ENCODE assay signal across 21 cellular contexts in the genomic region with DNA sequence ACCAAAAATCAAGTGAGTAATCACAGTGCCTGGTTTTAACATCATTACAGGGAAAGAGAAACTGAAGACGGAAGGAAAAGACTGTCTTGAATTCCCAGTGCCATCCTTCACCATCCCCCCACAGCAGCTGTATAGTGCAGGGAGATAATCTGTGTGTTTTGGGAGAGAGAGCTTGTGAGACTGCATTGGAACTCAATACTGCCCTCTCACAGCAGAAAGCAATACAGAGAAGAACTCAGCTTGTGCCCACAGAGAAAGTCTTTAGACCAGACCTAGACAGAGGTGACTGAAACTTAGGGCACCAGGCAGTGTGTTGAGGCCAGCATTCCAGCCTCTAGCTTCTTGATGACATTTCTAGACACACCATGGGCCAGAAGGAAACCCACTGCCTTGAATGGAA.
"Had no signal": no experiment of that assay in that cellular context is flagged by ENCODE, and none has a peak within 500 bp of the region (broad histone marks: within the 10 kb centered on the region; RNA-seq: fewer than 3 reads in every experiment).

No MANE protein-coding gene starts in this region.

- H3K79me2 ChIP-seq: hepatocyte had no signal

- H3K36me3 ChIP-seq: colonic mucosa, ovary, right atrium auricular region, sigmoid colon, transverse colon had no signal

- H3K27me3 Mint-ChIP-seq: stimulated activated naive B cell treated with anti-CD40 and anti-IgM and Interleukin-4, amounts not matched to agents 10 μg/mL and 1 μg/mL and 100 μg/mL, for 72 hours; stimulated activated naive CD8-positive, alpha-beta T cell treated with anti-CD3 and anti-CD28 coated beads, Interleukin-15, amount 100 ng/mL, for 72 hours had no signal

- H3K27ac ChIP-seq: colonic mucosa, hepatocyte, ovary, right atrium auricular region, sigmoid colon, skin epidermis, testis, transverse colon had no signal

- H3K27me3 ChIP-seq: colonic mucosa, hepatocyte, ovary, right atrium auricular region, sigmoid colon, testis, transverse colon had no signal

- H3K4me2 ChIP-seq: hepatocyte had no signal

- H3K4me1 ChIP-seq: colonic mucosa, right atrium auricular region, sigmoid colon, testis, transverse colon had no signal

- H3K4me3 ChIP-seq: colonic mucosa, hepatocyte, ovary, right atrium auricular region, sigmoid colon, skin epidermis, testis, transverse colon had no signal

- H3K36me3 Mint-ChIP-seq: stimulated activated naive B cell treated with anti-CD40 and anti-IgM and Interleukin-4, amounts not matched to agents 10 μg/mL and 1 μg/mL and 100 μg/mL, for 72 hours had no signal

- H2AFZ ChIP-seq: hepatocyte had no signal

- ATAC-seq: left lobe of liver; natural killer cell; stimulated activated naive B cell treated with anti-CD40 and anti-IgM and Interleukin-4, amounts not matched to agents 10 μg/mL and 1 μg/mL and 100 μg/mL, for 72 hours; stimulated activated naive CD8-positive, alpha-beta T cell treated with anti-CD3 and anti-CD28 coated beads, Interleukin-15, amount 100 ng/mL, for 72 hours had no signal

- H3K27ac Mint-ChIP-seq: natural killer cell; stimulated activated naive B cell treated with anti-CD40 and anti-IgM and Interleukin-4, amounts not matched to agents 10 μg/mL and 1 μg/mL and 100 μg/mL, for 72 hours; stimulated activated naive CD8-positive, alpha-beta T cell treated with anti-CD3 and anti-CD28 coated beads, Interleukin-15, amount 100 ng/mL, for 72 hours had no signal

- H3K4me1 Mint-ChIP-seq: natural killer cell; neural crest cell; stimulated activated naive CD8-positive, alpha-beta T cell treated with anti-CD3 and anti-CD28 coated beads, Interleukin-15, amount 100 ng/mL, for 72 hours had no signal

- DNase-seq: colonic mucosa; dermis blood vessel endothelial cell; foreskin melanocyte; head of caudate nucleus; mammary epithelial cell; natural killer cell; nucleus accumbens; ovary; sigmoid colon; stimulated activated CD4-positive, alpha-beta T cell treated with anti-CD3 and anti-CD28 coated beads, Interleukin-2, amount 100 ng/mL, for 24 hours; stimulated activated CD4-positive, alpha-beta T cell treated with anti-CD3 and anti-CD28 coated beads, Interleukin-4, amount 100 ng/mL, for 4 hours; stimulated activated naive B cell treated with anti-CD40 and anti-IgM and Interleukin-4, amounts not matched to agents 10 μg/mL and 1 μg/mL and 100 μg/mL, for 72 hours; stimulated activated naive CD8-positive, alpha-beta T cell treated with anti-CD3 and anti-CD28 coated beads, Interleukin-15, amount 100 ng/mL, for 72 hours; testis; transverse colon had no signal

- H3K4me3 Mint-ChIP-seq: natural killer cell; neural crest cell; stimulated activated naive B cell treated with anti-CD40 and anti-IgM and Interleukin-4, amounts not matched to agents 10 μg/mL and 1 μg/mL and 100 μg/mL, for 72 hours; stimulated activated naive CD8-positive, alpha-beta T cell treated with anti-CD3 and anti-CD28 coated beads, Interleukin-15, amount 100 ng/mL, for 72 hours had no signal

- FAIRE-seq: islet of Langerhans had no signal
